In genomic region chr16:46929378-46930332, GRCh38 we compare ENCODE assay signal across 1 cellular context.
A peak's percentile ranks its signal among the peaks of the same experiment; 100 is the strongest.
TF ChIP-seq lines count a peak whose summit lies in the region.

No MANE protein-coding gene starts in this region.

TF ChIP-seq in GM12878, 131 proteins besides CTCF, POLR2A, EP300 and RAD21 (continued from another document):
- TF ChIP-seq ZBTB11 (CRISPR knock-in tag; IDR thresholded peaks at IDR 0.05) (no peak), RB1 (IDR thresholded peaks at IDR 0.05; ENCODE audit: borderline replicate concordance) (no peak), MEF2A (IDR thresholded peaks at IDR 0.05; ENCODE audit: insufficient read depth, low read depth, low read length) (no peak), SMARCA5 (IDR thresholded peaks at IDR 0.05) (peak; percentile 74; the same call in 1 of the 2 replicates), DPF2 (IDR thresholded peaks at IDR 0.05) (no peak), ZSCAN29 (IDR thresholded peaks at IDR 0.05) (no peak), RELA (IDR thresholded peaks at IDR 0.05; ENCODE audit: borderline replicate concordance, partially characterized antibody) (no peak), SREBF2 (IDR thresholded peaks at IDR 0.05; ENCODE audit: low read length) (no peak), EED (IDR thresholded peaks at IDR 0.05; ENCODE audit: low read depth) (no peak), GATAD2B (conservative IDR thresholded peaks at IDR 0.05; ENCODE audit: low read depth) (no peak), PAX5 (IDR thresholded peaks at IDR 0.05; ENCODE audit: borderline replicate concordance, low read depth, low read length) (no peak), BHLHE40 (IDR thresholded peaks at IDR 0.05; ENCODE audit: borderline replicate concordance in 1 of 2, low read depth in 2 of 2, low read length in 1 of 2) (0 out of 4 replicates have a peak, but pooled peaks of 1 of the 2 experiments have one; percentile 34), MLLT1 (IDR thresholded peaks at IDR 0.05) (no peak)
- TF ChIP-seq, protein P1, sequence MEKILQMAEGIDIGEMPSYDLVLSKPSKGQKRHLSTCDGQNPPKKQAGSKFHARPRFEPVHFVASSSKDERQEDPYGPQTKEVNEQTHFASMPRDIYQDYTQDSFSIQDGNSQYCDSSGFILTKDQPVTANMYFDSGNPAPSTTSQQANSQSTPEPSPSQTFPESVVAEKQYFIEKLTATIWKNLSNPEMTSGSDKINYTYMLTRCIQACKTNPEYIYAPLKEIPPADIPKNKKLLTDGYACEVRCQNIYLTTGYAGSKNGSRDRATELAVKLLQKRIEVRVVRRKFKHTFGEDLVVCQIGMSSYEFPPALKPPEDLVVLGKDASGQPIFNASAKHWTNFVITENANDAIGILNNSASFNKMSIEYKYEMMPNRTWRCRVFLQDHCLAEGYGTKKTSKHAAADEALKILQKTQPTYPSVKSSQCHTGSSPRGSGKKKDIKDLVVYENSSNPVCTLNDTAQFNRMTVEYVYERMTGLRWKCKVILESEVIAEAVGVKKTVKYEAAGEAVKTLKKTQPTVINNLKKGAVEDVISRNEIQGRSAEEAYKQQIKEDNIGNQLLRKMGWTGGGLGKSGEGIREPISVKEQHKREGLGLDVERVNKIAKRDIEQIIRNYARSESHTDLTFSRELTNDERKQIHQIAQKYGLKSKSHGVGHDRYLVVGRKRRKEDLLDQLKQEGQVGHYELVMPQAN (conservative IDR thresholded peaks at IDR 0.05): no peak
- TF ChIP-seq, protein P2, sequence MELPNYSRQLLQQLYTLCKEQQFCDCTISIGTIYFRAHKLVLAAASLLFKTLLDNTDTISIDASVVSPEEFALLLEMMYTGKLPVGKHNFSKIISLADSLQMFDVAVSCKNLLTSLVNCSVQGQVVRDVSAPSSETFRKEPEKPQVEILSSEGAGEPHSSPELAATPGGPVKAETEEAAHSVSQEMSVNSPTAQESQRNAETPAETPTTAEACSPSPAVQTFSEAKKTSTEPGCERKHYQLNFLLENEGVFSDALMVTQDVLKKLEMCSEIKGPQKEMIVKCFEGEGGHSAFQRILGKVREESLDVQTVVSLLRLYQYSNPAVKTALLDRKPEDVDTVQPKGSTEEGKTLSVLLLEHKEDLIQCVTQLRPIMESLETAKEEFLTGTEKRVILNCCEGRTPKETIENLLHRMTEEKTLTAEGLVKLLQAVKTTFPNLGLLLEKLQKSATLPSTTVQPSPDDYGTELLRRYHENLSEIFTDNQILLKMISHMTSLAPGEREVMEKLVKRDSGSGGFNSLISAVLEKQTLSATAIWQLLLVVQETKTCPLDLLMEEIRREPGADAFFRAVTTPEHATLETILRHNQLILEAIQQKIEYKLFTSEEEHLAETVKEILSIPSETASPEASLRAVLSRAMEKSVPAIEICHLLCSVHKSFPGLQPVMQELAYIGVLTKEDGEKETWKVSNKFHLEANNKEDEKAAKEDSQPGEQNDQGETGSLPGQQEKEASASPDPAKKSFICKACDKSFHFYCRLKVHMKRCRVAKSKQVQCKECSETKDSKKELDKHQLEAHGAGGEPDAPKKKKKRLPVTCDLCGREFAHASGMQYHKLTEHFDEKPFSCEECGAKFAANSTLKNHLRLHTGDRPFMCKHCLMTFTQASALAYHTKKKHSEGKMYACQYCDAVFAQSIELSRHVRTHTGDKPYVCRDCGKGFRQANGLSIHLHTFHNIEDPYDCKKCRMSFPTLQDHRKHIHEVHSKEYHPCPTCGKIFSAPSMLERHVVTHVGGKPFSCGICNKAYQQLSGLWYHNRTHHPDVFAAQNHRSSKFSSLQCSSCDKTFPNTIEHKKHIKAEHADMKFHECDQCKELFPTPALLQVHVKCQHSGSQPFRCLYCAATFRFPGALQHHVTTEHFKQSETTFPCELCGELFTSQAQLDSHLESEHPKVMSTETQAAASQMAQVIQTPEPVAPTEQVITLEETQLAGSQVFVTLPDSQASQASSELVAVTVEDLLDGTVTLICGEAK (IDR thresholded peaks at IDR 0.05; ENCODE audit: borderline replicate concordance): no peak
TF ChIP-seq in GM12878: peak in this region for 6.
